Comparison of ENCODE assay signal across 8 cellular contexts in genomic region chr15:45704329-45705249, GRCh38.
A peak's percentile ranks its signal among the peaks of the same experiment; 100 is the strongest.
DNase-seq lines count a peak whose midpoint lies in the region; ATAC-seq and TF ChIP-seq lines count a peak whose summit lies in the region.

No MANE protein-coding gene starts in this region.

- intact Hi-C loops in tibial artery (cut with DNase I; ENCODE audit: low total_unique reads), result no loop called here

- H3K36me3 ChIP-seq in SJSA1 (no peaks in the 10 kb centered on the region), tibial artery (no peaks in the 10 kb centered on the region)

- H3K4me3 ChIP-seq in GM08714 (ENCODE audit: low read length) (peak overlapping the region; percentile 67), SJSA1 (peak overlapping the region; percentile 34), choroid plexus epithelial cell (ENCODE audit: low read depth, low read length) (peak overlapping the region; percentile 62), tibial artery (peak overlapping the region; percentile 42 to 45)

- ATAC-seq in HG02885 (IDR thresholded peaks at IDR 0.05; ENCODE audit: poor library complexity, unreplicated experiment), result no peak

- H3K27ac ChIP-seq in SJSA1 (no peak overlapping the region), tibial artery (no peak overlapping the region)

- TF ChIP-seq CTCF in choroid plexus epithelial cell (conservative IDR thresholded peaks at IDR 0.05; ENCODE audit: low read depth, low read length) (no peak), tibial artery (IDR thresholded peaks at IDR 0.05) (no peak)

- DNase-seq in SJSA1 (ENCODE audit: low read depth in 1 of 2, low spot score in 2 of 2), result no peak
- peak; percentile 44 for DNase-seq in choroid plexus epithelial cell (ENCODE audit: low read depth)
- DNase-seq in lung microvascular endothelial cell (ENCODE audit: low read depth in 2 of 2), result peak; percentile 11 to 30
- DNase-seq in tibial artery, result peak in 1 of 2 donors; percentile 26
- DNase-seq in NCI-H2107 treated with DMSO at 0.1 percent for 48 hours (lab: John Stamatoyannopoulos, UW; ENCODE audit: unreplicated experiment), result no peak
- no peak for DNase-seq in GM19240 (ENCODE audit: insufficient read length, low spot score)

- H3K27me3 ChIP-seq in SJSA1 (replicated peaks), result 0 out of 2 replicates have a peak, but pooled peaks cover 3% of the 10 kb centered on the region
- H3K27me3 ChIP-seq in tibial artery, result peaks cover 2 to 7% of the 10 kb centered on the region in 2 donors

- H3K4me1 ChIP-seq in SJSA1 (replicated peaks), result peaks cover 10% of the 10 kb centered on the region
- peaks cover 0 to 15% (median 10%) of the 10 kb centered on the region in 4 donors for H3K4me1 ChIP-seq in tibial artery

- H3K9me3 ChIP-seq in SJSA1 (replicated peaks) (no peaks in the 10 kb centered on the region), tibial artery (no peaks in the 10 kb centered on the region)

Comparison
In these comparisons a context has a peak if more than half of its experiments do, and no peak if none do; other contexts are left out.
1. DNase-seq: peak in choroid plexus epithelial cell (single experiment) and lung microvascular endothelial cell (2 of 2); none in SJSA1 (0 of 2), NCI-H2107 treated with DMSO at 0.1 percent for 48 hours (single experiment) and GM19240 (single experiment).
2. Peak in every context shown above with its lines, with median percentiles within 50 percentile points of each other: H3K4me3 ChIP-seq.